Comparison of ENCODE assay signal across 8 cellular contexts in genomic region chr9:114397219-114397847, GRCh38. TPM values are rescaled to one million over a fixed set of nuclear protein-coding genes. Genes with fewer than 3 reads are reported as not detected.
A peak's percentile ranks its signal among the peaks of the same experiment; 100 is the strongest.
DNase-seq lines count a peak whose midpoint lies in the region; ATAC-seq and TF ChIP-seq lines count a peak whose summit lies in the region.

No MANE protein-coding gene starts in this region.

- H3K9me3 ChIP-seq in Peyer's patch (no peaks in the 10 kb centered on the region), fibroblast of lung (ENCODE audit: control insufficient read depth, insufficient read depth, low read depth, low read length) (no peaks in the 10 kb centered on the region)

- H3K9ac ChIP-seq in fibroblast of lung (ENCODE audit: insufficient read depth, low read length), result peak overlapping the region; percentile 5

- TF ChIP-seq POLR2A in Peyer's patch (IDR thresholded peaks at IDR 0.05), result no peak

- no peaks in the 10 kb centered on the region for H3K79me2 ChIP-seq in fibroblast of lung (ENCODE audit: control insufficient read depth, insufficient read depth, low read length)

- H4K20me1 ChIP-seq in fibroblast of lung (ENCODE audit: control insufficient read depth, extremely low read depth, insufficient read depth, low read length), result no peaks in the 10 kb centered on the region

- H3K36me3 ChIP-seq in Peyer's patch, result no peaks in the 10 kb centered on the region
- H3K36me3 ChIP-seq in fibroblast of lung (ENCODE audit: control insufficient read depth, insufficient read depth, low read length), result no peaks in the 10 kb centered on the region

- no peak for DNase-seq in Peyer's patch
- DNase-seq in fibroblast of lung (ENCODE audit: low read depth in 2 of 2), result peak in 1 of 2 donors; percentile 32
- DNase-seq in retinal pigment epithelial cell (ENCODE audit: low read depth), result no peak
- DNase-seq in NCI-H2107 (lab: John Stamatoyannopoulos, UW), result no peak
- no peak for DNase-seq in RPMI8226
- DNase-seq in occipital lobe (lab: John Stamatoyannopoulos, UW), result no peak

- H3K4me3 ChIP-seq in GM12875 (ENCODE audit: low read depth, low read length), result peak overlapping the region; percentile 67
- H3K4me3 ChIP-seq in Peyer's patch, result peak overlapping the region; percentile 78 to 90 (median 81)
- peak overlapping the region; percentile 31 to 83 (median 79) for H3K4me3 ChIP-seq in fibroblast of lung (replicated peaks in 1 of 4; ENCODE audit: control extremely low read depth in 1 of 4, insufficient read depth in 1 of 4, low read depth in 3 of 4, low read length in 4 of 4)
- H3K4me3 ChIP-seq in retinal pigment epithelial cell (ENCODE audit: low read length), result peak overlapping the region; percentile 77

- H3K4me2 ChIP-seq in fibroblast of lung (ENCODE audit: extremely low read depth, insufficient read depth, low read length), result peak overlapping the region; percentile 85

- peak overlapping the region; percentile 87 to 94 (median 90) for H3K27ac ChIP-seq in Peyer's patch
- H3K27ac ChIP-seq in fibroblast of lung (ENCODE audit: insufficient read depth, low read length), result no peak overlapping the region

- H2AFZ ChIP-seq in fibroblast of lung (ENCODE audit: low read length), result no peak overlapping the region

- H3K4me1 ChIP-seq in Peyer's patch, result peaks cover 0 to 59% (median 14%) of the 10 kb centered on the region in 4 donors
- H3K4me1 ChIP-seq in fibroblast of lung (ENCODE audit: control insufficient read depth, extremely low read depth, insufficient read depth, low read length), result no peaks in the 10 kb centered on the region

- ATAC-seq in GM18519 (IDR thresholded peaks at IDR 0.05; ENCODE audit: low FRiP score, unreplicated experiment), result no peak

- H3K27me3 ChIP-seq in Peyer's patch, result no peaks in the 10 kb centered on the region
- no peaks in the 10 kb centered on the region for H3K27me3 ChIP-seq in fibroblast of lung (ENCODE audit: control insufficient read depth, insufficient read depth, low read length)

- TF ChIP-seq CTCF in GM12875 (IDR thresholded peaks at IDR 0.05; ENCODE audit: borderline replicate concordance, insufficient read depth, low read depth, low read length), result no peak
- no peak for TF ChIP-seq CTCF in Peyer's patch (IDR thresholded peaks at IDR 0.05)
- TF ChIP-seq CTCF in fibroblast of lung (conservative IDR thresholded peaks at IDR 0.05 in 1 of 2, IDR thresholded peaks at IDR 0.05 in 1 of 2; ENCODE audit: low read depth in 1 of 2, low read length in 2 of 2), result no peak
- TF ChIP-seq CTCF in retinal pigment epithelial cell (conservative IDR thresholded peaks at IDR 0.05; ENCODE audit: low read depth, low read length), result no peak

RNA-seq across cellular contexts. Expression of gene AKNA, which starts 9.6 kb away (rescaled TPM):
- total RNA-seq in Peyer's patch, result 100 to 1,000 TPM in 1 of 4 donors, 10 to 100 TPM in 3; 41.7 to 174 (median 75.0) TPM
- total RNA-seq in fibroblast of lung, result 9.8 and 19.3 TPM in 2 replicates
- 3.7 and 5.6 TPM in 2 replicates for polyA plus RNA-seq in fibroblast of lung
- polyA plus RNA-seq in fibroblast of lung (2012), result 4.2 and 7.2 TPM in 2 replicates
- 12.6 and 17.4 TPM in 2 replicates for polyA minus RNA-seq in fibroblast of lung (ENCODE audit: low replicate concordance)
- total RNA-seq in occipital lobe, result 3.3 TPM
